In the genomic region with DNA sequence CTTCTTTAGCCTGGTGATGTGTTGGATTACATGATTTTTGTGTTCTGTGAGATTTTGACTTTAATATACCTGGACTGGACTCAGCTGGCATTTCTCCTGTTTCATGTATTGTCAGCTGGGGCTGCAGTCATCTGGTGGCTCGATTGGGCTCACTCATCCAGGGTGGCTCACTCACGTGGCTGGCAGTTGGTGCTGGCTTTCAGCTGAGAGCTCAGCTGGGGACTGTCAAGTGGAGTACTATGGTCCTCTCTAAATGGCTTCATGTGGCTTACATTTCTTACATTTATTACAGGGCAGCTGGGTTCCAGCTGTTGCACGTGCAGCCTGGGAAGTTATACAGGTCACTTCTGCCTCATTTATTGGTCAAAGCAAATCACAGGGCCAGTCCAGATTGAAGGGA, we compare ENCODE assay signal across 34 cellular contexts.
"Had no signal": no experiment of that assay in that cellular context is flagged by ENCODE, and none has a peak within 500 bp of the region (broad histone marks: within the 10 kb centered on the region; RNA-seq: fewer than 3 reads in every experiment).

No MANE protein-coding gene starts in this region.

- H3K36me3 ChIP-seq: MG63 had no signal

- H3K27ac ChIP-seq: KMS-11 had no signal

- H3K9me3 ChIP-seq: MG63 had no signal

- DNase-seq: Karpas-422, Kasumi-1, MG63, MM.1S, MV-4-11, NCI-H1048, NCI-H1092, NCI-H1092 treated with DMSO at 0.1 percent for 48 hours, NCI-H1105, NCI-H1105 treated with DMSO at 0.1 percent for 48 hours, NCI-H1417, NCI-H1417 treated with DMSO at 0.1 percent for 48 hours, NCI-H1436, NCI-H1436 treated with DMSO at 0.1 percent for 48 hours, NCI-H146, NCI-H1694, NCI-H1694 treated with DMSO at 0.1 percent for 48 hours, NCI-H187, NCI-H187 treated with DMSO at 0.1 percent for 48 hours, NCI-H1930, NCI-H2029, NCI-H2029 treated with DMSO at 0.1 percent for 48 hours, NCI-H2081, NCI-H2081 treated with DMSO at 0.1 percent for 48 hours, NCI-H2107, NCI-H2171, NCI-H2171 treated with DMSO at 0.1 percent for 48 hours, NCI-H2227 treated with DMSO at 0.1 percent for 48 hours, NCI-H226, NCI-H345, NCI-H446, NCI-H446 treated with DMSO at 0.1 percent for 48 hours, NCI-H510A had no signal

- H3K4me3 ChIP-seq: MG63 had no signal
